8 cellular contexts compared by ENCODE assay signal in genomic region chr1:240888039-240888786, GRCh38.
DNase-seq lines count a peak whose midpoint lies in the region; ATAC-seq and TF ChIP-seq lines count a peak whose summit lies in the region.

No MANE protein-coding gene starts in this region.

- no peaks in the 10 kb centered on the region for H3K79me2 ChIP-seq in MM.1S (ENCODE audit: low read length)

- DNase-seq in activated CD4-positive, alpha-beta T cell treated with anti-CD3 and anti-CD28 coated beads for 36 hours = peak; percentile 65
- no peak for DNase-seq in activated CD4-positive, alpha-beta T cell treated with anti-CD3 and anti-CD28 coated beads for 1 hour
- DNase-seq in MM.1S (peak; percentile 69), kidney glomerular epithelial cell (lab: John Stamatoyannopoulos, UW) (peak; percentile 39), natural killer cell (no peak)

- TF ChIP-seq CTCF in MM.1S (IDR thresholded peaks at IDR 0.05; ENCODE audit: low read length) (peak; percentile 99), WI38 (IDR thresholded peaks at IDR 0.05; ENCODE audit: low read depth, low read length) (peak; percentile 73), natural killer cell (IDR thresholded peaks at IDR 0.05) (no peak)

- no peak overlapping the region for H3K27ac ChIP-seq in MM.1S (ENCODE audit: low read length)

- H3K36me3 ChIP-seq in MM.1S (replicated peaks; ENCODE audit: insufficient read depth, low read length) = no peaks in the 10 kb centered on the region

- H4K20me1 ChIP-seq in MM.1S (ENCODE audit: insufficient read depth, low read length) = no peaks in the 10 kb centered on the region

- H3K4me2 ChIP-seq in MM.1S (ENCODE audit: low read depth, low read length) = no peak overlapping the region

- intact Hi-C loops in activated CD4-positive, alpha-beta T cell treated with anti-CD3 and anti-CD28 coated beads for 36 hours (cut with DNase I, micrococcal nuclease) = loop anchor here in 1 of 2 experiments (5.0 kb wide), 1 partner anchor 614 kb away; no protein-coding TSS in a partner anchor
- intact Hi-C loops in natural killer cell (cut with micrococcal nuclease) = no loop called here

- no peaks in the 10 kb centered on the region for H3K4me1 ChIP-seq in MM.1S (ENCODE audit: low read length)

- no peaks in the 10 kb centered on the region for H3K9me2 ChIP-seq in MM.1S (replicated peaks; ENCODE audit: insufficient read depth, low read length)

- CTCF ChIA-PET in activated CD4-positive, alpha-beta T cell treated with anti-CD3 and anti-CD28 coated beads for 36 hours (lab: Charles Lee) = interaction anchor here (0.6 to 1.1 kb wide), 5 partner anchors 62 to 235 kb away, joined by 3 to 4 read pairs (median 3); no protein-coding TSS in a partner anchor

- H3K4me3 Mint-ChIP-seq in activated CD4-positive, alpha-beta T cell treated with anti-CD3 and anti-CD28 coated beads for 36 hours = no peak overlapping the region
- no peak overlapping the region for H3K4me3 Mint-ChIP-seq in natural killer cell

- no peaks in the 10 kb centered on the region for H3F3A ChIP-seq in MM.1S (ENCODE audit: insufficient read depth, low read length)

- no peak overlapping the region for H3K27ac Mint-ChIP-seq in activated CD4-positive, alpha-beta T cell treated with anti-CD3 and anti-CD28 coated beads for 36 hours
- no peak overlapping the region for H3K27ac Mint-ChIP-seq in natural killer cell

- H3K27me3 ChIP-seq in MM.1S (replicated peaks; ENCODE audit: insufficient read depth, low read length) = no peaks in the 10 kb centered on the region

- ATAC-seq in activated CD4-positive, alpha-beta T cell treated with anti-CD3 and anti-CD28 coated beads for 36 hours = no peak
- peak; percentile 72 for ATAC-seq in GM21576 (IDR thresholded peaks at IDR 0.05; ENCODE audit: unreplicated experiment)
- no peak for ATAC-seq in natural killer cell
- ATAC-seq in HG03097 (IDR thresholded peaks at IDR 0.05; ENCODE audit: low FRiP score, unreplicated experiment) = no peak

- H3K9ac ChIP-seq in MM.1S (ENCODE audit: low read length) = no peak overlapping the region

- POLR2A ChIA-PET in activated CD4-positive, alpha-beta T cell treated with anti-CD3 and anti-CD28 coated beads for 36 hours (lab: Charles Lee) = no interaction called here

- no peaks in the 10 kb centered on the region for H3K4me1 Mint-ChIP-seq in activated CD4-positive, alpha-beta T cell treated with anti-CD3 and anti-CD28 coated beads for 36 hours
- no peaks in the 10 kb centered on the region for H3K4me1 Mint-ChIP-seq in natural killer cell

- H3K9me3 ChIP-seq in MM.1S (replicated peaks; ENCODE audit: insufficient read depth, low read length) = no peaks in the 10 kb centered on the region

- 0 out of 2 replicates have a peak overlapping the region, but pooled peaks have one; percentile 8 for H2AFZ ChIP-seq in MM.1S (ENCODE audit: low read length)

- peaks cover 6% of the 10 kb centered on the region for H3K9me3 Mint-ChIP-seq in activated CD4-positive, alpha-beta T cell treated with anti-CD3 and anti-CD28 coated beads for 36 hours (ENCODE audit: low read depth)
- H3K9me3 Mint-ChIP-seq in natural killer cell = peaks cover 2 to 7% of the 10 kb centered on the region in 2 donors

- H3K27me3 Mint-ChIP-seq in activated CD4-positive, alpha-beta T cell treated with anti-CD3 and anti-CD28 coated beads for 36 hours = no peaks in the 10 kb centered on the region
- no peaks in the 10 kb centered on the region for H3K27me3 Mint-ChIP-seq in natural killer cell (ENCODE audit: low read depth in 2 of 2)

- H3K4me3 ChIP-seq in MM.1S (ENCODE audit: low read length) (no peak overlapping the region), WI38 (ENCODE audit: low read depth, low read length) (no peak overlapping the region)

- H3K36me3 Mint-ChIP-seq in activated CD4-positive, alpha-beta T cell treated with anti-CD3 and anti-CD28 coated beads for 36 hours (ENCODE audit: low read depth) = no peaks in the 10 kb centered on the region
- no peaks in the 10 kb centered on the region for H3K36me3 Mint-ChIP-seq in natural killer cell

Comparison
In these comparisons a context has a peak if more than half of its experiments do, and no peak if none do; other contexts are left out.
1. DNase-seq: peak in activated CD4-positive, alpha-beta T cell treated with anti-CD3 and anti-CD28 coated beads for 36 hours (single experiment), MM.1S (single experiment) and kidney glomerular epithelial cell (single experiment); none in activated CD4-positive, alpha-beta T cell treated with anti-CD3 and anti-CD28 coated beads for 1 hour (single experiment) and natural killer cell (single experiment).